In genomic region chr10:80156216-80156615, GRCh38 we compare ENCODE assay signal across 10 cellular contexts.
DNase-seq lines count a peak whose midpoint lies in the region; ATAC-seq lines count a peak whose summit lies in the region.
"Had no signal": no experiment of that assay in that cellular context is flagged by ENCODE, and none has a peak within 500 bp of the region (broad histone marks: within the 10 kb centered on the region; RNA-seq: fewer than 3 reads in every experiment).

No MANE protein-coding gene starts in this region.

- DNase-seq in EH (ENCODE audit: low read depth) (peak; percentile 63), iris pigment epithelial cell (ENCODE audit: low read depth) (peak; percentile 31), GM19240 (ENCODE audit: insufficient read length, low spot score) (no peak), NCI-H510A (lab: John Stamatoyannopoulos, UW) (no peak)
- no peak for DNase-seq in stimulated activated naive B cell treated with anti-CD40 and anti-IgM and Interleukin-4, amounts not matched to agents 10 μg/mL and 1 μg/mL and 100 μg/mL, for 72 hours
- DNase-seq in stimulated activated naive CD4-positive, alpha-beta T cell (lab: John Stamatoyannopoulos, UW), result no peak
- DNase-seq: activated CD8-positive, alpha-beta memory T cell treated with anti-CD3 and anti-CD28 coated beads, Interleukin-2, amount 50 U/mL, for 48 hours; NCI-H345 had no signal

- H3K27me3 Mint-ChIP-seq in activated naive CD8-positive, alpha-beta T cell, result no peaks in the 10 kb centered on the region
- no peaks in the 10 kb centered on the region for H3K27me3 Mint-ChIP-seq in stimulated activated naive B cell treated with anti-CD40 and anti-IgM and Interleukin-4, amounts not matched to agents 10 μg/mL and 1 μg/mL and 100 μg/mL, for 72 hours
- H3K27me3 Mint-ChIP-seq: CD8-positive, alpha-beta memory T cell had no signal

- ATAC-seq in stimulated activated naive B cell treated with anti-CD40 and anti-IgM and Interleukin-4, amounts not matched to agents 10 μg/mL and 1 μg/mL and 100 μg/mL, for 72 hours (replicated peaks), result no peak

- H3K36me3 Mint-ChIP-seq in activated naive CD8-positive, alpha-beta T cell, result peaks cover 16% of the 10 kb centered on the region
- peaks cover 70 to 92% of the 10 kb centered on the region in 2 donors for H3K36me3 Mint-ChIP-seq in stimulated activated naive B cell treated with anti-CD40 and anti-IgM and Interleukin-4, amounts not matched to agents 10 μg/mL and 1 μg/mL and 100 μg/mL, for 72 hours

- no peaks in the 10 kb centered on the region for H3K9me3 Mint-ChIP-seq in activated naive CD8-positive, alpha-beta T cell (ENCODE audit: low read depth)
- no peaks in the 10 kb centered on the region for H3K9me3 Mint-ChIP-seq in stimulated activated naive B cell treated with anti-CD40 and anti-IgM and Interleukin-4, amounts not matched to agents 10 μg/mL and 1 μg/mL and 100 μg/mL, for 72 hours
- H3K9me3 Mint-ChIP-seq: CD8-positive, alpha-beta memory T cell had no signal

- H3K27ac Mint-ChIP-seq in activated naive CD8-positive, alpha-beta T cell, result peak overlapping the region; percentile 59
- H3K27ac Mint-ChIP-seq in stimulated activated naive B cell treated with anti-CD40 and anti-IgM and Interleukin-4, amounts not matched to agents 10 μg/mL and 1 μg/mL and 100 μg/mL, for 72 hours, result peak overlapping the region; percentile 4

- no peak overlapping the region for H3K4me3 Mint-ChIP-seq in activated naive CD8-positive, alpha-beta T cell
- H3K4me3 Mint-ChIP-seq in stimulated activated naive B cell treated with anti-CD40 and anti-IgM and Interleukin-4, amounts not matched to agents 10 μg/mL and 1 μg/mL and 100 μg/mL, for 72 hours, result no peak overlapping the region

- H3K4me1 Mint-ChIP-seq in activated naive CD8-positive, alpha-beta T cell (ENCODE audit: low read depth), result peaks cover 21% of the 10 kb centered on the region
- peaks cover 36 to 40% of the 10 kb centered on the region in 2 donors for H3K4me1 Mint-ChIP-seq in stimulated activated naive B cell treated with anti-CD40 and anti-IgM and Interleukin-4, amounts not matched to agents 10 μg/mL and 1 μg/mL and 100 μg/mL, for 72 hours
- H3K4me1 Mint-ChIP-seq: CD8-positive, alpha-beta memory T cell had no signal

Comparison
In these comparisons a context has a peak if more than half of its experiments do, and no peak if none do; other contexts are left out.
1. DNase-seq: peak in EH (single experiment) and iris pigment epithelial cell (single experiment); none in stimulated activated naive B cell treated with anti-CD40 and anti-IgM and Interleukin-4, amounts not matched to agents 10 μg/mL and 1 μg/mL and 100 μg/mL, for 72 hours (single experiment), GM19240 (single experiment), stimulated activated naive CD4-positive, alpha-beta T cell (0 of 6) and NCI-H510A (single experiment).